ENCODE assay signal across 14 cellular contexts in the genomic region with DNA sequence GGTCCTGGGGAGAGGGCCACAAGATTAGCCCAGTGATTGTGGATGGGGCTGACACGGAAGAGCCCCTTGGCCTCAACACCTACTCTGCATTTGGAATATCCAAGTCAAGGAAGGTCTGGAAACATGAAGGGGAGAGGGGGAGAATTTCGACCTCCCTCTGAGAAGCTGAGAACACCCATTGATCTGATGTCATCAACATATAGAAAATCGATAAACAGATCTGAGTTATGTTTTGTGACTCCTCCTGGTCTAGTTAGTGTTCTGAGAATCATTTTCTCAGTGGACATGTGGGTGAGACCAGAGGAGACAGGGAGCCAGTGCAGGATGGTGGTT.
DNase-seq lines count a peak whose midpoint lies in the region; ATAC-seq, FAIRE-seq and TF ChIP-seq lines count a peak whose summit lies in the region.
"Had no signal": no experiment of that assay in that cellular context is flagged by ENCODE, and none has a peak within 500 bp of the region (broad histone marks: within the 10 kb centered on the region; RNA-seq: fewer than 3 reads in every experiment).

No MANE protein-coding gene starts in this region.

- H3K27me3 ChIP-seq in HepG2 (ENCODE audit: control insufficient read depth in 1 of 2, insufficient read depth in 2 of 2, low read length in 2 of 2) (no peaks in the 10 kb centered on the region), right lobe of liver (no peaks in the 10 kb centered on the region), vagina (no peaks in the 10 kb centered on the region)
- H3K27me3 ChIP-seq: gastrocnemius medialis, thyroid gland had no signal

- FAIRE-seq in HepG2 (lab: Jason Lieb, UNC), result no peak

- H3K9me3 Mint-ChIP-seq in chondrocyte (ENCODE audit: low read depth) (no peaks in the 10 kb centered on the region), natural killer cell (no peaks in the 10 kb centered on the region)
- H3K9me3 Mint-ChIP-seq in activated CD4-positive, alpha-beta T cell treated with anti-CD3 and anti-CD28 coated beads, Interleukin-2, amount 10 ng/mL, durations not matched to agents 7 days and 5 days, result peaks cover 3% of the 10 kb centered on the region
- H3K9me3 Mint-ChIP-seq: naive thymus-derived CD8-positive, alpha-beta T cell; stimulated activated memory B cell treated with anti-CD40 and anti-IgM and Interleukin-4, amounts not matched to agents 10 μg/mL and 1 μg/mL and 100 μg/mL, for 72 hours had no signal

- H3K27me3 Mint-ChIP-seq in chondrocyte (ENCODE audit: low read depth) (no peaks in the 10 kb centered on the region), natural killer cell (ENCODE audit: low read depth in 2 of 2) (no peaks in the 10 kb centered on the region)
- H3K27me3 Mint-ChIP-seq in activated CD4-positive, alpha-beta T cell treated with anti-CD3 and anti-CD28 coated beads, Interleukin-2, amount 10 ng/mL, durations not matched to agents 7 days and 5 days, result peaks cover 52% of the 10 kb centered on the region
- H3K27me3 Mint-ChIP-seq: progenitor cell of endocrine pancreas; stimulated activated memory B cell treated with anti-CD40 and anti-IgM and Interleukin-4, amounts not matched to agents 10 μg/mL and 1 μg/mL and 100 μg/mL, for 72 hours had no signal

- no peak overlapping the region for H2AFZ ChIP-seq in HepG2 (ENCODE audit: low read length)

- H3K4me1 Mint-ChIP-seq in chondrocyte (ENCODE audit: low read depth), result no peaks in the 10 kb centered on the region
- no peaks in the 10 kb centered on the region for H3K4me1 Mint-ChIP-seq in natural killer cell
- H3K4me1 Mint-ChIP-seq in activated CD4-positive, alpha-beta T cell treated with anti-CD3 and anti-CD28 coated beads, Interleukin-2, amount 10 ng/mL, durations not matched to agents 7 days and 5 days, result peaks cover 42% of the 10 kb centered on the region

- CTCF ChIA-PET in HepG2 (lab: Yijun Ruan, JAX; ENCODE audit: low intra/inter-chr PET ratio, low total read pairs), result interaction anchor here (0.7 to 3.4 kb wide), 6 partner anchors 158 to 593 kb away, joined by 3 to 23 read pairs (median 7); no protein-coding TSS in a partner anchor
- CTCF ChIA-PET in activated CD4-positive, alpha-beta T cell treated with anti-CD3 and anti-CD28 coated beads, Interleukin-2, amount 10 ng/mL, durations not matched to agents 7 days and 5 days (lab: Charles Lee), result interaction anchor here (0.8 to 1.5 kb wide), 3 partner anchors 51 to 313 kb away, joined by 3 to 8 read pairs (median 3); no protein-coding TSS in a partner anchor

- no peaks in the 10 kb centered on the region for H3K79me2 ChIP-seq in HepG2 (ENCODE audit: insufficient read depth, low read length)

- no peak; the same call in 1 of the 3 replicates for ATAC-seq in HepG2
- ATAC-seq in right lobe of liver, result no peak
- ATAC-seq in natural killer cell, result peak in 1 of 3 donors; percentile 49

- in situ Hi-C loops in HepG2 (cut with HindIII; ENCODE audit: extremely low pct_ligation_motif_present, low pct_unique_long_range_greater_than_20kb), result loop anchor here (5.0 kb wide), 3 partner anchors 314 to 589 kb away; no protein-coding TSS in a partner anchor

- POLR2A ChIA-PET in HepG2 (lab: Yijun Ruan, JAX), result interaction anchor here (1.0 kb wide), 1 partner anchor 318 kb away, joined by 3 read pairs; no protein-coding TSS in a partner anchor
- POLR2A ChIA-PET in activated CD4-positive, alpha-beta T cell treated with anti-CD3 and anti-CD28 coated beads, Interleukin-2, amount 10 ng/mL, durations not matched to agents 7 days and 5 days (lab: Charles Lee), result no interaction called here

- H3K9ac ChIP-seq in HepG2 (ENCODE audit: insufficient read depth, low read depth, low read length), result no peak overlapping the region

- H3K4me3 Mint-ChIP-seq in chondrocyte (ENCODE audit: unreplicated experiment) (no peak overlapping the region), natural killer cell (no peak overlapping the region)
- H3K4me3 Mint-ChIP-seq in activated CD4-positive, alpha-beta T cell treated with anti-CD3 and anti-CD28 coated beads, Interleukin-2, amount 10 ng/mL, durations not matched to agents 7 days and 5 days, result no peak overlapping the region
- H3K4me3 Mint-ChIP-seq: activated naive CD8-positive, alpha-beta T cell; naive thymus-derived CD8-positive, alpha-beta T cell; stimulated activated memory B cell treated with anti-CD40 and anti-IgM and Interleukin-4, amounts not matched to agents 10 μg/mL and 1 μg/mL and 100 μg/mL, for 72 hours had no signal

- TF ChIP-seq EP300 in HepG2 (IDR thresholded peaks at IDR 0.05; ENCODE audit: low read depth in 2 of 2, low read length in 2 of 2) (no peak), HepG2 (CRISPR knock-in tag; IDR thresholded peaks at IDR 0.05; ENCODE audit: borderline replicate concordance) (no peak)

- TF ChIP-seq RAD21 in HepG2 (CRISPR knock-in tag; IDR thresholded peaks at IDR 0.05), result no peak

- H3K27ac ChIP-seq in HepG2 (ENCODE audit: extremely low read length, insufficient read depth, low read length), result no peak overlapping the region
- no peak overlapping the region for H3K27ac ChIP-seq in right lobe of liver
- peak overlapping the region; percentile 68 for H3K27ac ChIP-seq in vagina

- DNase-seq in HepG2 (ENCODE audit: low spot score) (no peak), right lobe of liver (no peak), chondrocyte (ENCODE audit: low spot score) (no peak), natural killer cell (no peak), vagina (ENCODE audit: extremely low spot score in 2 of 2) (no peak), foreskin melanocyte (no peak), HPDE6-E6E7 (ENCODE audit: extremely low spot score) (no peak)
- no peak for DNase-seq in activated CD4-positive, alpha-beta T cell treated with anti-CD3 and anti-CD28 coated beads, Interleukin-2, amount 10 ng/mL, durations not matched to agents 7 days and 5 days

- H3K27ac Mint-ChIP-seq in chondrocyte (ENCODE audit: unreplicated experiment), result no peak overlapping the region
- no peak overlapping the region for H3K27ac Mint-ChIP-seq in natural killer cell
- H3K27ac Mint-ChIP-seq in activated CD4-positive, alpha-beta T cell treated with anti-CD3 and anti-CD28 coated beads, Interleukin-2, amount 10 ng/mL, durations not matched to agents 7 days and 5 days, result no peak overlapping the region
- H3K27ac Mint-ChIP-seq: activated naive CD8-positive, alpha-beta T cell; naive thymus-derived CD8-positive, alpha-beta T cell; progenitor cell of endocrine pancreas; stimulated activated memory B cell treated with anti-CD40 and anti-IgM and Interleukin-4, amounts not matched to agents 10 μg/mL and 1 μg/mL and 100 μg/mL, for 72 hours had no signal

- no peaks in the 10 kb centered on the region for H3K9me3 ChIP-seq in HepG2 (ENCODE audit: low read length)
- H3K9me3 ChIP-seq in right lobe of liver, result no peaks in the 10 kb centered on the region
- no peaks in the 10 kb centered on the region for H3K9me3 ChIP-seq in vagina
- H3K9me3 ChIP-seq: gastrocnemius medialis, thyroid gland had no signal

- TF ChIP-seq POLR2A in HepG2 (IDR thresholded peaks at IDR 0.05; ENCODE audit: insufficient read depth in 1 of 2, low read depth in 2 of 2, low read length in 2 of 2), result no peak
- TF ChIP-seq POLR2A in right lobe of liver (IDR thresholded peaks at IDR 0.05), result no peak
- TF ChIP-seq POLR2A in vagina (IDR thresholded peaks at IDR 0.05), result no peak

- WGBS in HepG2 (ENCODE audit: low lambda C conversion rate), result 32% methylated on average over 3 of the region's 3 CpGs
- WGBS in right lobe of liver (ENCODE audit: insufficient coverage, low coverage, low lambda C conversion rate, missing lambda C conversion rate), result 18% methylated on average over 3 of the region's 3 CpGs

- no TSS peak for BruUV-seq in HepG2 (replicated peaks; lab: Mats Ljungman, UMichigan)

- intact Hi-C loops in HepG2 (cut with micrococcal nuclease; ENCODE audit: unreplicated experiment) (loop anchor here (1.0 to 5.0 kb wide), 5 partner anchors 79 to 593 kb away; a partner anchor contains a TSS), right lobe of liver (cut with DNase I) (no loop called here), natural killer cell (cut with micrococcal nuclease) (loop anchor here (1.0 to 5.0 kb wide), 4 partner anchors 79 to 594 kb away; no protein-coding TSS in a partner anchor), vagina (cut with DNase I) (loop anchor here (2.0 to 5.0 kb wide), 3 partner anchors 79 to 369 kb away; no protein-coding TSS in a partner anchor)

- H3K4me3 ChIP-seq in HepG2 (replicated peaks in 1 of 3; ENCODE audit: insufficient read depth in 1 of 3, low read depth in 2 of 3, low read length in 3 of 3), result no peak overlapping the region
- H3K4me3 ChIP-seq in right lobe of liver, result no peak overlapping the region
- H3K4me3 ChIP-seq in vagina, result no peak overlapping the region
- H3K4me3 ChIP-seq: thyroid gland had no signal

- H3K4me2 ChIP-seq in HepG2 (ENCODE audit: low read depth, low read length), result no peak overlapping the region

- peaks cover 1% of the 10 kb centered on the region for H3K36me3 Mint-ChIP-seq in chondrocyte (ENCODE audit: low read depth)
- H3K36me3 Mint-ChIP-seq in natural killer cell, result peaks cover 17% of the 10 kb centered on the region
- peaks cover 14% of the 10 kb centered on the region for H3K36me3 Mint-ChIP-seq in activated CD4-positive, alpha-beta T cell treated with anti-CD3 and anti-CD28 coated beads, Interleukin-2, amount 10 ng/mL, durations not matched to agents 7 days and 5 days (ENCODE audit: low read depth)
- H3K36me3 Mint-ChIP-seq: activated naive CD8-positive, alpha-beta T cell; naive thymus-derived CD8-positive, alpha-beta T cell; stimulated activated memory B cell treated with anti-CD40 and anti-IgM and Interleukin-4, amounts not matched to agents 10 μg/mL and 1 μg/mL and 100 μg/mL, for 72 hours had no signal

- H3K4me1 ChIP-seq in HepG2 (ENCODE audit: insufficient read depth, low read length) (peaks cover 8% of the 10 kb centered on the region), right lobe of liver (peaks cover 0 to 4% (median 0%) of the 10 kb centered on the region in 4 donors), vagina (peaks cover 10% of the 10 kb centered on the region)

- no peak for TF ChIP-seq CTCF in HepG2 (CRISPR knock-in tag; IDR thresholded peaks at IDR 0.05)
- peak in 1 of 4 donors; percentile 13 for TF ChIP-seq CTCF in right lobe of liver (IDR thresholded peaks at IDR 0.05)
- TF ChIP-seq CTCF in chondrocyte (IDR thresholded peaks at IDR 0.05), result peak; percentile 27
- TF ChIP-seq CTCF in natural killer cell (IDR thresholded peaks at IDR 0.05), result peak; percentile 48
- TF ChIP-seq CTCF in vagina (IDR thresholded peaks at IDR 0.05), result no peak

- H3K36me3 ChIP-seq in HepG2 (replicated peaks in 1 of 2; ENCODE audit: control insufficient read depth in 1 of 2, insufficient read depth in 2 of 2, low read length in 2 of 2) (peaks cover 0 to 4% of the 10 kb centered on the region in 2 experiments; a peak in 1 of 5 replicates), right lobe of liver (peaks cover 0 to 9% (median 0%) of the 10 kb centered on the region in 4 donors), vagina (no peaks in the 10 kb centered on the region)
- H3K36me3 ChIP-seq: gastrocnemius medialis, thyroid gland had no signal

- H4K20me1 ChIP-seq in HepG2 (ENCODE audit: insufficient read depth, low read length), result no peaks in the 10 kb centered on the region

TF ChIP-seq in HepG2, 621 proteins besides CTCF, POLR2A, EP300 and RAD21 (continues in another document):
- TF ChIP-seq KAT2B (IDR thresholded peaks at IDR 0.05; ENCODE audit: borderline replicate concordance, low read depth, low read length), result peak; percentile 25; the same call in 1 of the 2 replicates
- TF ChIP-seq KMT2A (CRISPR knock-in tag; IDR thresholded peaks at IDR 0.05), result no peak
- no peak for TF ChIP-seq ZSCAN25 (CRISPR knock-in tag; IDR thresholded peaks at IDR 0.05)

Comparison
In these comparisons a context has a peak if more than half of its experiments do, and no peak if none do; other contexts are left out.
1. intact Hi-C loops: an anchor here in HepG2 (1.0 to 5.0 kb wide), natural killer cell (1.0 to 5.0 kb wide) and vagina (2.0 to 5.0 kb wide); none called in right lobe of liver.
2. CTCF ChIP-seq: peak in chondrocyte (single experiment) and natural killer cell (single experiment); none in HepG2 (single experiment) and vagina (0 of 3).